ENCODE assay signal across 13 cellular contexts in genomic region chr2:11305958-11306357, GRCh38. TPM values are rescaled to one million over a fixed set of nuclear protein-coding genes. Genes with fewer than 3 reads are reported as not detected.
A peak's percentile ranks its signal among the peaks of the same experiment; 100 is the strongest.
DNase-seq lines count a peak whose midpoint lies in the region; ATAC-seq and TF ChIP-seq lines count a peak whose summit lies in the region.
"Had no signal": no experiment of that assay in that cellular context is flagged by ENCODE, and none has a peak within 500 bp of the region (broad histone marks: within the 10 kb centered on the region; RNA-seq: fewer than 3 reads in every experiment).

No MANE protein-coding gene starts in this region.

- CTCF ChIA-PET in CD8-positive, alpha-beta memory T cell (lab: Charles Lee) = no interaction called here

- H3K27ac Mint-ChIP-seq in CD8-positive, alpha-beta memory T cell = no peak overlapping the region
- H3K27ac Mint-ChIP-seq: activated CD4-positive, alpha-beta T cell treated with anti-CD3 and anti-CD28 coated beads for 36 hours; effector memory CD8-positive, alpha-beta T cell; mesothelial cell of epicardium had no signal

- ATAC-seq in SK-N-SH treated with all-trans-retinoic acid at 6 μM for 48 hours (peak; percentile 86), HG02610 (IDR thresholded peaks at IDR 0.05; ENCODE audit: unreplicated experiment) (no peak)
- ATAC-seq: activated CD4-positive, alpha-beta T cell treated with anti-CD3 and anti-CD28 coated beads for 36 hours; activated T-cell treated with anti-CD3 and anti-CD28 coated beads, Interleukin-2, amount 50 U/mL, for 4 hours; effector memory CD8-positive, alpha-beta T cell had no signal

- peaks cover 18 to 26% (median 25%) of the 10 kb centered on the region in 3 donors for H3K4me1 Mint-ChIP-seq in CD8-positive, alpha-beta memory T cell

- DNase-seq in GM03348 (ENCODE audit: low spot score) = peak; percentile 73
- peak; percentile 76 for DNase-seq in fibroblast of the conjunctiva (ENCODE audit: low read depth)
- peak; percentile 59 for DNase-seq in skeletal muscle cell (ENCODE audit: low read depth)
- DNase-seq in NCI-H1048 (lab: John Stamatoyannopoulos, UW) = no peak
- DNase-seq in CD8-positive, alpha-beta memory T cell = no peak
- DNase-seq: activated CD4-positive, alpha-beta T cell treated with anti-CD3 and anti-CD28 coated beads for 36 hours; activated T-cell treated with anti-CD3 and anti-CD28 coated beads, Interleukin-2, amount 50 U/mL, for 4 hours; adrenal gland; effector memory CD8-positive, alpha-beta T cell; MM.1S had no signal

- H3K36me3 ChIP-seq in CD8-positive, alpha-beta memory T cell (ENCODE audit: insufficient read depth, low read length) = no peaks in the 10 kb centered on the region
- H3K36me3 ChIP-seq: adrenal gland had no signal

- no peaks in the 10 kb centered on the region for H3K9me3 Mint-ChIP-seq in CD8-positive, alpha-beta memory T cell
- H3K9me3 Mint-ChIP-seq: activated T-cell treated with anti-CD3 and anti-CD28 coated beads, Interleukin-2, amount 50 U/mL, for 4 hours; effector memory CD8-positive, alpha-beta T cell; mesothelial cell of epicardium had no signal

- no peaks in the 10 kb centered on the region for H3K27me3 ChIP-seq in CD8-positive, alpha-beta memory T cell (ENCODE audit: insufficient read depth, low read length, poor library complexity, severe bottlenecking)
- H3K27me3 ChIP-seq: adrenal gland had no signal

- H3K36me3 Mint-ChIP-seq in CD8-positive, alpha-beta memory T cell = peaks cover 0 to 3% (median 0%) of the 10 kb centered on the region in 3 donors
- H3K36me3 Mint-ChIP-seq: mesothelial cell of epicardium had no signal

- no peaks in the 10 kb centered on the region for H3K27me3 Mint-ChIP-seq in CD8-positive, alpha-beta memory T cell
- H3K27me3 Mint-ChIP-seq: activated CD4-positive, alpha-beta T cell treated with anti-CD3 and anti-CD28 coated beads for 36 hours; effector memory CD8-positive, alpha-beta T cell had no signal

- POLR2A ChIA-PET in CD8-positive, alpha-beta memory T cell (lab: Charles Lee) = no interaction called here

- H3K4me3 ChIP-seq in skeletal muscle cell (ENCODE audit: low read depth, low read length) = no peak overlapping the region
- H3K4me3 ChIP-seq in CD8-positive, alpha-beta memory T cell (ENCODE audit: low read length) = no peak overlapping the region
- H3K4me3 ChIP-seq: adrenal gland had no signal

- peaks cover 7% of the 10 kb centered on the region for H3K4me1 ChIP-seq in CD8-positive, alpha-beta memory T cell (ENCODE audit: insufficient read depth, low read length)

- no peak overlapping the region for H3K4me3 Mint-ChIP-seq in CD8-positive, alpha-beta memory T cell
- H3K4me3 Mint-ChIP-seq: activated CD4-positive, alpha-beta T cell treated with anti-CD3 and anti-CD28 coated beads for 36 hours; activated T-cell treated with anti-CD3 and anti-CD28 coated beads, Interleukin-2, amount 50 U/mL, for 4 hours; effector memory CD8-positive, alpha-beta T cell; mesothelial cell of epicardium had no signal

- H3K27ac ChIP-seq in CD8-positive, alpha-beta memory T cell (ENCODE audit: low read depth, low read length) = no peak overlapping the region
- H3K27ac ChIP-seq: adrenal gland had no signal

- no peaks in the 10 kb centered on the region for H3K9me3 ChIP-seq in CD8-positive, alpha-beta memory T cell (ENCODE audit: low read length)
- H3K9me3 ChIP-seq: adrenal gland had no signal

TF ChIP-seq in SK-N-SH treated with all-trans-retinoic acid at 6 μM for 48 hours, 23 proteins besides CTCF, POLR2A, EP300 and RAD21:
- no peak for TF ChIP-seq ZNF565 (CRISPR knock-in tag; conservative IDR thresholded peaks at IDR 0.05; ENCODE audit: low read depth)
- TF ChIP-seq RARB (CRISPR knock-in tag; IDR thresholded peaks at IDR 0.05) = no peak
- TF ChIP-seq, protein P1, sequence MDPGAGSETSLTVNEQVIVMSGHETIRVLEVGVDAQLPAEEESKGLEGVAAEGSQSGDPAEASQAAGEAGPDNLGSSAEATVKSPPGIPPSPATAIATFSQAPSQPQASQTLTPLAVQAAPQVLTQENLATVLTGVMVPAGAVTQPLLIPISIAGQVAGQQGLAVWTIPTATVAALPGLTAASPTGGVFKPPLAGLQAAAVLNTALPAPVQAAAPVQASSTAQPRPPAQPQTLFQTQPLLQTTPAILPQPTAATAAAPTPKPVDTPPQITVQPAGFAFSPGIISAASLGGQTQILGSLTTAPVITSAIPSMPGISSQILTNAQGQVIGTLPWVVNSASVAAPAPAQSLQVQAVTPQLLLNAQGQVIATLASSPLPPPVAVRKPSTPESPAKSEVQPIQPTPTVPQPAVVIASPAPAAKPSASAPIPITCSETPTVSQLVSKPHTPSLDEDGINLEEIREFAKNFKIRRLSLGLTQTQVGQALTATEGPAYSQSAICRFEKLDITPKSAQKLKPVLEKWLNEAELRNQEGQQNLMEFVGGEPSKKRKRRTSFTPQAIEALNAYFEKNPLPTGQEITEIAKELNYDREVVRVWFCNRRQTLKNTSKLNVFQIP (CRISPR knock-in tag; IDR thresholded peaks at IDR 0.05; ENCODE audit: borderline replicate concordance, low read depth) = no peak
- no peak for TF ChIP-seq SNAI2 (CRISPR knock-in tag; IDR thresholded peaks at IDR 0.05)
- TF ChIP-seq, protein P2, sequence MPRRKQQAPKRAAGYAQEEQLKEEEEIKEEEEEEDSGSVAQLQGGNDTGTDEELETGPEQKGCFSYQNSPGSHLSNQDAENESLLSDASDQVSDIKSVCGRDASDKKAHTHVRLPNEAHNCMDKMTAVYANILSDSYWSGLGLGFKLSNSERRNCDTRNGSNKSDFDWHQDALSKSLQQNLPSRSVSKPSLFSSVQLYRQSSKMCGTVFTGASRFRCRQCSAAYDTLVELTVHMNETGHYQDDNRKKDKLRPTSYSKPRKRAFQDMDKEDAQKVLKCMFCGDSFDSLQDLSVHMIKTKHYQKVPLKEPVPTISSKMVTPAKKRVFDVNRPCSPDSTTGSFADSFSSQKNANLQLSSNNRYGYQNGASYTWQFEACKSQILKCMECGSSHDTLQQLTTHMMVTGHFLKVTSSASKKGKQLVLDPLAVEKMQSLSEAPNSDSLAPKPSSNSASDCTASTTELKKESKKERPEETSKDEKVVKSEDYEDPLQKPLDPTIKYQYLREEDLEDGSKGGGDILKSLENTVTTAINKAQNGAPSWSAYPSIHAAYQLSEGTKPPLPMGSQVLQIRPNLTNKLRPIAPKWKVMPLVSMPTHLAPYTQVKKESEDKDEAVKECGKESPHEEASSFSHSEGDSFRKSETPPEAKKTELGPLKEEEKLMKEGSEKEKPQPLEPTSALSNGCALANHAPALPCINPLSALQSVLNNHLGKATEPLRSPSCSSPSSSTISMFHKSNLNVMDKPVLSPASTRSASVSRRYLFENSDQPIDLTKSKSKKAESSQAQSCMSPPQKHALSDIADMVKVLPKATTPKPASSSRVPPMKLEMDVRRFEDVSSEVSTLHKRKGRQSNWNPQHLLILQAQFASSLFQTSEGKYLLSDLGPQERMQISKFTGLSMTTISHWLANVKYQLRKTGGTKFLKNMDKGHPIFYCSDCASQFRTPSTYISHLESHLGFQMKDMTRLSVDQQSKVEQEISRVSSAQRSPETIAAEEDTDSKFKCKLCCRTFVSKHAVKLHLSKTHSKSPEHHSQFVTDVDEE (CRISPR knock-in tag; IDR thresholded peaks at IDR 0.05) = no peak
- no peak for TF ChIP-seq ZFP30 (CRISPR knock-in tag; IDR thresholded peaks at IDR 0.05)
- TF ChIP-seq CSRNP3 (CRISPR knock-in tag; IDR thresholded peaks at IDR 0.05) = no peak
- no peak for TF ChIP-seq CSDC2 (CRISPR knock-in tag; IDR thresholded peaks at IDR 0.05)
- TF ChIP-seq CREB5 (CRISPR knock-in tag; IDR thresholded peaks at IDR 0.05; ENCODE audit: low read depth) = no peak

RNA-seq across cellular contexts. Expression of gene ROCK2, which starts 38.5 kb away (rescaled TPM):
- total RNA-seq in CD8-positive, alpha-beta memory T cell = 10 to 100 TPM; 19.5 to 22.9 TPM
- 15.5 TPM for polyA plus RNA-seq in CD8-positive, alpha-beta memory T cell

Comparison
In these comparisons a context has a peak if more than half of its experiments do, and no peak if none do; other contexts are left out.
1. DNase-seq: peak in GM03348 (single experiment), fibroblast of the conjunctiva (single experiment) and skeletal muscle cell (single experiment); none in NCI-H1048 (single experiment) and CD8-positive, alpha-beta memory T cell (0 of 5).